Comparison of ENCODE assay signal across 18 cellular contexts in the genomic region with DNA sequence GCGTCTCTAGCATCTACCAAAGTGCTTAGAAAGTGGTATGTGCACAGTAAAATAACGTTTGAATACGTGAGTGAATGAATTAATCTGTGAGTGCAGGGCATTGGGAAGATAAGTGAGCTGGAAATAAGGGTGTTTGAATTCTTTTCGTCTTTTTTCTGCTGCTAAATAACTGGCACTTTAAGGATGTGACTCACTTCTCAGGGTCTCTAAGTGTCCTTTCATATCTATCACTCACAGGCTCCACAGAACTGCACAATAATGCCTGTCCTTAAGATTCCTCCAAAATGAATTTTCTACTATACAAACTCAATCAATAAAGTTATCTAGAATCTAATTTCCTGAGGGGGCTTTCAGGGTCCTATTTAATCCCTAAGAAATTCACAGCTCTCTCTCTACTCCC. TPM values are rescaled to one million over a fixed set of nuclear protein-coding genes. Genes with fewer than 3 reads are reported as not detected.
"Had no signal": no experiment of that assay in that cellular context is flagged by ENCODE, and none has a peak within 500 bp of the region (broad histone marks: within the 10 kb centered on the region; RNA-seq: fewer than 3 reads in every experiment).

No MANE protein-coding gene starts in this region.

- H3K4me3 ChIP-seq: colonic mucosa, prostate gland, sigmoid colon, upper lobe of right lung had no signal

- H3K27me3 ChIP-seq: colonic mucosa, sigmoid colon, upper lobe of right lung had no signal

- H3K27ac ChIP-seq: colonic mucosa, prostate gland, sigmoid colon, upper lobe of right lung had no signal

- DNase-seq: activated CD4-positive, alpha-beta T cell treated with anti-CD3 and anti-CD28 coated beads, Interleukin-2, amount 50 U/mL, for 1 hour; activated naive CD4-positive, alpha-beta T cell treated with anti-CD3 and anti-CD28 coated beads, Interleukin-2, amount 10 ng/mL, durations not matched to agents 7 days and 5 days; caudate nucleus; colonic mucosa; effector CD4-positive, alpha-beta T cell; foreskin melanocyte; head of caudate nucleus; mammary epithelial cell; natural killer cell; occipital lobe; sigmoid colon; stimulated activated CD4-positive, alpha-beta T cell treated with anti-CD3 and anti-CD28 coated beads, Interleukin-12 subunit alpha, Interleukin-12 subunit beta, amount 100 ng/mL, for 4 hours; stimulated activated CD4-positive, alpha-beta T cell treated with anti-CD3 and anti-CD28 coated beads, Interleukin-2, amount 100 ng/mL, for 48 hours; stimulated activated naive CD4-positive, alpha-beta T cell treated with Interleukin-2 at 50 U/mL for 16 hours; upper lobe of right lung had no signal

- H3K4me1 ChIP-seq: colonic mucosa, prostate gland, upper lobe of right lung had no signal

- H3K36me3 ChIP-seq: colonic mucosa, prostate gland, sigmoid colon, upper lobe of right lung had no signal

- ATAC-seq: left lobe of liver, natural killer cell, upper lobe of right lung had no signal

- H3K9me3 ChIP-seq: colonic mucosa, prostate gland, sigmoid colon, upper lobe of right lung had no signal

RNA-seq across cellular contexts. Expression of a gene that starts 3.2 kb away (rescaled TPM):
- total RNA-seq: activated T-helper 2 cell treated with anti-CD3 and anti-CD28 coated beads, Interferon-gamma antibody, Interleukin-2, Interleukin-4, amounts not matched to agents 10 μg/mL and 5 μg/mL and 100 μg/mL, durations not matched to agents 14 hours and 24 hours and 36 hours; mammary epithelial cell; natural killer cell; upper lobe of right lung had no signal
- polyA plus RNA-seq: mammary epithelial cell had no signal
